8 cellular contexts compared by ENCODE assay signal in the genomic region with DNA sequence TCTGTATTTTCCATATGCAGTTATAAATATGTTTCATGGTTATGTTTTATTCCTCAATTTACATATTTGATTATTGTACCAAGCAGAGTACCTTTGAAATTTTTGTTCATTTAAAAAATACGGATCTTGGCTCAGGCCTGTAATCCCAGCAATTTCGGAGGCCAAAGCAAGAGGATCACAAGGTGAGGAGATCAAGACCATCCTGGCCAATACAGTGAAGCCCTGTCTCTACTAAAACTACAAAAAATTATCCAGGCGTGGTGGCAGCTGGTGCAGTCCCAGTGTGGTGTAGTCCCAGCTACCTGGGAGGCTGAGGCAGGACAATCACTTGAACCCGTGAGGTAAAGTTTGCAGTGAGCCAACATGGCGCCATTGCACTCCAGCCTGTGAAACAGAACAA.
DNase-seq lines count a peak whose midpoint lies in the region; ATAC-seq and TF ChIP-seq lines count a peak whose summit lies in the region.
"Not testable (repeated sequence)": the region's sequence is repeated elsewhere in the genome, so short reads cannot be mapped to it uniquely, and the experiment has no call there.

No MANE protein-coding gene starts in this region.

- H3K4me1 Mint-ChIP-seq in activated CD4-positive, alpha-beta T cell treated with anti-CD3 and anti-CD28 coated beads for 36 hours = not testable (repeated sequence)

- not testable (repeated sequence) for TF ChIP-seq CTCF in AG10803 (conservative IDR thresholded peaks at IDR 0.05; ENCODE audit: low read length); cardiac fibroblast (IDR thresholded peaks at IDR 0.05; ENCODE audit: low read depth, low read length); fibroblast of pulmonary artery (IDR thresholded peaks at IDR 0.05; ENCODE audit: low read length, missing control alignments); prostate gland (IDR thresholded peaks at IDR 0.05)

- CTCF ChIA-PET in activated CD4-positive, alpha-beta T cell treated with anti-CD3 and anti-CD28 coated beads for 36 hours (lab: Charles Lee) = not testable (repeated sequence)

- not testable (repeated sequence) for H3K36me3 ChIP-seq in prostate gland

- H3K9me3 Mint-ChIP-seq in activated CD4-positive, alpha-beta T cell treated with anti-CD3 and anti-CD28 coated beads for 36 hours (ENCODE audit: low read depth) = peaks cover 12% of the 10 kb centered on the region

- peak; percentile 16 for DNase-seq in AG10803 (ENCODE audit: low read depth)
- DNase-seq in activated CD4-positive, alpha-beta T cell treated with anti-CD3 and anti-CD28 coated beads for 36 hours = not testable (repeated sequence)
- DNase-seq in cardiac fibroblast (ENCODE audit: low read depth in 2 of 2) = peak; percentile 31 to 45
- peak; percentile 31 for DNase-seq in fibroblast of pulmonary artery (ENCODE audit: low read depth)
- DNase-seq in kidney tubule cell (ENCODE audit: low spot score) = peak; percentile 23
- DNase-seq in prostate gland (ENCODE audit: low spot score) = peak; percentile 5

- H3K27me3 Mint-ChIP-seq in activated CD4-positive, alpha-beta T cell treated with anti-CD3 and anti-CD28 coated beads for 36 hours = not testable (repeated sequence)

- TF ChIP-seq POLR2A in prostate gland (IDR thresholded peaks at IDR 0.05) = not testable (repeated sequence)

- H3K27ac Mint-ChIP-seq in activated CD4-positive, alpha-beta T cell treated with anti-CD3 and anti-CD28 coated beads for 36 hours = not testable (repeated sequence)

- not testable (repeated sequence) for H3K4me1 ChIP-seq in prostate gland (replicated peaks)

- ATAC-seq in GM21737 (IDR thresholded peaks at IDR 0.05; ENCODE audit: unreplicated experiment) (peak; percentile 75), HG03521 (IDR thresholded peaks at IDR 0.05; ENCODE audit: unreplicated experiment) (peak; percentile 63)
- peak; percentile 53 for ATAC-seq in activated CD4-positive, alpha-beta T cell treated with anti-CD3 and anti-CD28 coated beads for 36 hours

- intact Hi-C loops in activated CD4-positive, alpha-beta T cell treated with anti-CD3 and anti-CD28 coated beads for 36 hours (cut with DNase I, micrococcal nuclease); prostate gland (cut with DNase I): not testable (repeated sequence)

- not testable (repeated sequence) for H3K4me3 Mint-ChIP-seq in activated CD4-positive, alpha-beta T cell treated with anti-CD3 and anti-CD28 coated beads for 36 hours

- not testable (repeated sequence) for H3K36me3 Mint-ChIP-seq in activated CD4-positive, alpha-beta T cell treated with anti-CD3 and anti-CD28 coated beads for 36 hours (ENCODE audit: low read depth)

- not testable (repeated sequence) for H3K4me3 ChIP-seq in AG10803 (ENCODE audit: low read length); cardiac fibroblast (replicated peaks in 1 of 2; ENCODE audit: low read depth in 2 of 2, low read length in 2 of 2); fibroblast of pulmonary artery (replicated peaks; ENCODE audit: low read depth, low read length); prostate gland

- POLR2A ChIA-PET in activated CD4-positive, alpha-beta T cell treated with anti-CD3 and anti-CD28 coated beads for 36 hours (lab: Charles Lee) = not testable (repeated sequence)

- H3K9me3 ChIP-seq in prostate gland = not testable (repeated sequence)

- H3K27me3 ChIP-seq in prostate gland (replicated peaks; ENCODE audit: insufficient read depth) = not testable (repeated sequence)

- WGBS in prostate gland = 29% methylated on average over 5 of the region's 5 CpGs

- not testable (repeated sequence) for H3K27ac ChIP-seq in prostate gland
